12 cellular contexts compared by ENCODE assay signal in the genomic region with DNA sequence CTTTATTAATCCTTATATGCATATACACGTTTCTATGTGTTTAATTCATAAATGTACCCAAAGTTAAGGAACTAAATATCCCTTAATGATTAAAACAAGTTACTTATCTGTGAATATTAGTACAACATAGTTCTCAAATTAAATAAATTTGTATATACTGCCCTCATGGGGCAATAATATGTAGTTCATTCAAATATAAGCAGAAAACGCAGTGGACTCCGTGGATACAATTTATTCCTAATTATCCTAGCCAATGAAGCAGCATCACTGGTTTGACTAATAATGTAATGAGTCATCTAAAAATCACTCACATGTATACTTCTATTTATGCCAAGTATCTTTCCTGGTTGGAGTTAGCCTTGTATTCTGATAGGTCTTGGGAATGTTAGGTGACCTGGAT.
DNase-seq lines count a peak whose midpoint lies in the region; FAIRE-seq and TF ChIP-seq lines count a peak whose summit lies in the region.
"Had no signal": no experiment of that assay in that cellular context is flagged by ENCODE, and none has a peak within 500 bp of the region (broad histone marks: within the 10 kb centered on the region; RNA-seq: fewer than 3 reads in every experiment).

No MANE protein-coding gene starts in this region.

- CTCF ChIA-PET in MCF 10A (lab: Yijun Ruan, JAX): interaction anchor here (0.7 to 1.5 kb wide), 4 partner anchors 8 to 384 kb away, joined by 3 to 7 read pairs (median 4); no protein-coding TSS in a partner anchor

- no peaks in the 10 kb centered on the region for H3K36me3 ChIP-seq in breast epithelium
- no peaks in the 10 kb centered on the region for H3K36me3 ChIP-seq in adipocyte (ENCODE audit: control insufficient read depth, insufficient read depth, low read length, severe bottlenecking)

- H3K9ac ChIP-seq in adipocyte (ENCODE audit: low read length): no peak overlapping the region

- no peak for FAIRE-seq in urothelium cell line (lab: Jason Lieb, UNC)

- H3K4me3 ChIP-seq in breast epithelium: no peak overlapping the region
- no peak overlapping the region for H3K4me3 ChIP-seq in adipocyte (ENCODE audit: low read length)
- H3K4me3 ChIP-seq: SK-N-MC, vagina had no signal

- H3K9me3 ChIP-seq in breast epithelium (peaks cover 0 to 3% of the 10 kb centered on the region in 2 donors), adipocyte (ENCODE audit: control insufficient read depth, low read length) (no peaks in the 10 kb centered on the region)
- H3K9me3 ChIP-seq: Caco-2, vagina had no signal

- peak; percentile 48 for DNase-seq in MCF 10A (ENCODE audit: unreplicated experiment)
- no peak for DNase-seq in breast epithelium (ENCODE audit: low spot score in 2 of 2)
- DNase-seq in adipocyte (ENCODE audit: low read depth): peak; percentile 45
- no peak for DNase-seq in glutamatergic neuron
- peak; percentile 4 for DNase-seq in urothelium cell line (ENCODE audit: low spot score)
- no peak for DNase-seq in G401 (ENCODE audit: low spot score)
- no peak for DNase-seq in T-helper 2 cell
- DNase-seq in NK-92 (lab: John Stamatoyannopoulos, UW; ENCODE audit: unreplicated experiment): no peak
- DNase-seq: Caco-2 had no signal

- H3K9me3 Mint-ChIP-seq in MCF 10A (ENCODE audit: unreplicated experiment): no peaks in the 10 kb centered on the region
- H3K9me3 Mint-ChIP-seq in glutamatergic neuron (ENCODE audit: unreplicated experiment): no peaks in the 10 kb centered on the region

- H3K4me1 Mint-ChIP-seq in MCF 10A (ENCODE audit: insufficient read depth, unreplicated experiment) (no peaks in the 10 kb centered on the region), glutamatergic neuron (ENCODE audit: low read depth, unreplicated experiment) (no peaks in the 10 kb centered on the region)

- TF ChIP-seq POLR2A in breast epithelium (IDR thresholded peaks at IDR 0.05): no peak

- in situ Hi-C loops in G401 (cut with HindIII; ENCODE audit: low sequenced_read_pairs): no loop called here

- TF ChIP-seq CTCF in MCF 10A (IDR thresholded peaks at IDR 0.05; ENCODE audit: unreplicated experiment) (peak; percentile 36), breast epithelium (IDR thresholded peaks at IDR 0.05) (no peak), glutamatergic neuron (IDR thresholded peaks at IDR 0.05; ENCODE audit: partially characterized antibody, unreplicated experiment) (peak; percentile 58)

- no peak overlapping the region for H3K27ac ChIP-seq in breast epithelium
- H3K27ac ChIP-seq: SK-N-MC, vagina had no signal

- H3K27me3 Mint-ChIP-seq in MCF 10A (ENCODE audit: insufficient read depth, unreplicated experiment): no peaks in the 10 kb centered on the region
- no peaks in the 10 kb centered on the region for H3K27me3 Mint-ChIP-seq in glutamatergic neuron (ENCODE audit: unreplicated experiment)
- H3K27me3 Mint-ChIP-seq: dendritic cell treated with granulocyte-macrophage colony-stimulating factor and Interleukin-4, amounts not matched to agents 40 ng/mL and 50 ng/mL, for 4 days had no signal

- H3K27me3 ChIP-seq in breast epithelium (no peaks in the 10 kb centered on the region), adipocyte (replicated peaks; ENCODE audit: control insufficient read depth, insufficient read depth, low read length) (no peaks in the 10 kb centered on the region)
- H3K27me3 ChIP-seq: vagina had no signal

- H3K4me1 ChIP-seq in breast epithelium (no peaks in the 10 kb centered on the region), adipocyte (ENCODE audit: control insufficient read depth, insufficient read depth, low read length) (no peaks in the 10 kb centered on the region)
- H3K4me1 ChIP-seq: Caco-2, vagina had no signal

- H3K4me3 Mint-ChIP-seq in MCF 10A (ENCODE audit: unreplicated experiment): no peak overlapping the region
- H3K4me3 Mint-ChIP-seq in glutamatergic neuron (ENCODE audit: unreplicated experiment): no peak overlapping the region
- H3K4me3 Mint-ChIP-seq: dendritic cell treated with granulocyte-macrophage colony-stimulating factor and Interleukin-4, amounts not matched to agents 40 ng/mL and 50 ng/mL, for 4 days had no signal

- H3K27ac Mint-ChIP-seq in MCF 10A (ENCODE audit: low read depth, unreplicated experiment) (no peak overlapping the region), glutamatergic neuron (ENCODE audit: unreplicated experiment) (no peak overlapping the region)
- H3K27ac Mint-ChIP-seq: dendritic cell treated with granulocyte-macrophage colony-stimulating factor and Interleukin-4, amounts not matched to agents 40 ng/mL and 50 ng/mL, for 4 days had no signal

- H3K36me3 Mint-ChIP-seq in MCF 10A (ENCODE audit: insufficient read depth, unreplicated experiment) (no peaks in the 10 kb centered on the region), glutamatergic neuron (ENCODE audit: unreplicated experiment) (peaks cover 14% of the 10 kb centered on the region)

- no TSS peak for BruUV-seq in MCF 10A (replicated peaks; lab: Mats Ljungman, UMichigan)

- POLR2A ChIA-PET in MCF 10A (lab: Yijun Ruan, JAX): no interaction called here

- intact Hi-C loops in MCF 10A (cut with micrococcal nuclease): loop anchor here (1.0 to 10.0 kb wide), 2 partner anchors 167 to 398 kb away; no protein-coding TSS in a partner anchor
- intact Hi-C loops in breast epithelium (cut with DNase I; ENCODE audit: low total_unique reads): no loop called here

Comparison
In these comparisons a context has a peak if more than half of its experiments do, and no peak if none do; other contexts are left out.
1. DNase-seq: peak in MCF 10A (single experiment), adipocyte (single experiment) and urothelium cell line (single experiment); none in breast epithelium (0 of 2), glutamatergic neuron (single experiment), G401 (single experiment), T-helper 2 cell (0 of 5) and NK-92 (single experiment).
2. CTCF ChIP-seq: peak in MCF 10A (single experiment) and glutamatergic neuron (single experiment); none in breast epithelium (0 of 3).